Comparison of ENCODE assay signal across 24 cellular contexts in the genomic region with DNA sequence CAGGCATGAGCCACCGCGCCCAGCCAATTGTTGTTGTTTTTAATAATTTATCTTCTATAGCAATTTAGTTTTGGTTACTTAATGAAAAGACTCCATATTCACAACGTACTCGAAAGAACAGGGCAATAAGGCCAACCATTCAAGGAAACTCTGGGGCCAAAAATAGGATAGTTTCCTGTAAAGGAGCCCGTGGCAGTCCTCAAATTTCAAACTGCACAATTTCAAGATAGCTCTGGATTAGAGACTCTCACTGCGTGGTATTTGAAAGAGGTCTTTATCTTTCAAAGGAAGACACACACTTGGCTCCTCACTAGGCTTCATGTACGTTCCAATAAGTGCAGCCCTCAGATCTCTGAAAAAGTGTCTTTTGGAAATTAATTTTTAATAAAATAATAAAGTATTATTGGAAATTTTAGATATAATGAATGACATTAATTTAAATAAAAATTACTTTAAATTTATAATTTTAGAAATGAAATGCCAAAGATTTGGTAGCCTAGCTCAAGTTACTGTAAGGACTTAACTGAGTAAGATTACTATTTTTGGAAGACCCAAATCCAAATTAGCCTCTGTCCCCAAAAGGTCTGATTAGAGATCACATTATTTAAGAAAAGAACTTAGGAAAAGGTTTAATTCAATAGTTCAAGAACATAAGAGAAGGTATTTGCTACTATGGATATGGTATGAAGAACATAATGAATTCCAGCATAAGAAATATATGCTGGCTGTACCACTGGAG. TPM values are rescaled to one million over a fixed set of nuclear protein-coding genes. Genes with fewer than 3 reads are reported as not detected.
DNase-seq lines count a peak whose midpoint lies in the region; ATAC-seq and TF ChIP-seq lines count a peak whose summit lies in the region.
"Had no signal": no experiment of that assay in that cellular context is flagged by ENCODE, and none has a peak within 500 bp of the region (broad histone marks: within the 10 kb centered on the region; RNA-seq: fewer than 3 reads in every experiment).

No MANE protein-coding gene starts in this region.

- CTCF ChIA-PET in CD4-positive, alpha-beta memory T cell (lab: Charles Lee; ENCODE audit: partially characterized antibody): no interaction called here
- CTCF ChIA-PET in PC-3 (lab: Charles Lee): no interaction called here

- peaks cover 3 to 41% of the 10 kb centered on the region in 2 donors for H3K36me3 Mint-ChIP-seq in CD4-positive, alpha-beta memory T cell
- peaks cover 5% of the 10 kb centered on the region for H3K36me3 Mint-ChIP-seq in T-helper 17 cell (ENCODE audit: low read depth)

- peak overlapping the region in 2 of 3 donors; percentile 55 to 61 for H3K9ac ChIP-seq in skeletal muscle tissue (ENCODE audit: low read depth in 1 of 3, low read length in 3 of 3)
- no peak overlapping the region for H3K9ac ChIP-seq in PC-3 (ENCODE audit: low read length)
- H3K9ac ChIP-seq: BLaER1 treated with 17β-estradiol and CSF1 and Interleukin-3, amounts not matched to agents 10 nM and 100 nM had no signal

- no TSS peak for BruUV-seq in PC-3 (replicated peaks; lab: Mats Ljungman, UMichigan)

- no peaks in the 10 kb centered on the region for H3K27me3 Mint-ChIP-seq in CD4-positive, alpha-beta memory T cell
- H3K27me3 Mint-ChIP-seq in T-helper 17 cell: no peaks in the 10 kb centered on the region
- H3K27me3 Mint-ChIP-seq: B cell; CD4-positive, alpha-beta T cell; CD8-positive, alpha-beta memory T cell had no signal

- no peaks in the 10 kb centered on the region for H3K4me1 Mint-ChIP-seq in CD4-positive, alpha-beta memory T cell
- H3K4me1 Mint-ChIP-seq in T-helper 17 cell: peaks cover 2% of the 10 kb centered on the region
- H3K4me1 Mint-ChIP-seq: B cell; CD8-positive, alpha-beta memory T cell had no signal

- no peaks in the 10 kb centered on the region for H3K9me2 ChIP-seq in PC-3 (replicated peaks; ENCODE audit: low read length)

- ATAC-seq in T-helper 17 cell (no peak), psoas muscle (peak in 2 of 4 donors; percentile 65 to 70), PC-3 (no peak)
- ATAC-seq: A549, GM12878 had no signal

- no peaks in the 10 kb centered on the region for H3F3A ChIP-seq in PC-3 (ENCODE audit: low read length, unreplicated experiment)

- POLR2A ChIA-PET in CD4-positive, alpha-beta memory T cell (lab: Charles Lee; ENCODE audit: partially characterized antibody): interaction anchor here (0.6 to 1.3 kb wide), 2 partner anchors 17 to 23 kb away, joined by 3 read pairs; a partner anchor contains a TSS
- POLR2A ChIA-PET in PC-3 (lab: Charles Lee; ENCODE audit: unreplicated experiment): no interaction called here

- H3K79me2 ChIP-seq in PC-3 (ENCODE audit: low read length): no peaks in the 10 kb centered on the region

- peaks cover 10% of the 10 kb centered on the region for H3K36me3 ChIP-seq in CD4-positive, alpha-beta memory T cell (ENCODE audit: insufficient read depth, low read length)
- H3K36me3 ChIP-seq in psoas muscle (ENCODE audit: insufficient read depth in 1 of 2, low read depth in 1 of 2): peaks cover 0 to 70% of the 10 kb centered on the region in 2 donors
- H3K36me3 ChIP-seq in skeletal muscle tissue (ENCODE audit: control insufficient read depth in 3 of 3, insufficient read depth in 3 of 3, low read length in 3 of 3): peaks cover 5 to 13% (median 8%) of the 10 kb centered on the region in 3 donors
- peaks cover 4% of the 10 kb centered on the region; the same call in 1 of the 2 replicates for H3K36me3 ChIP-seq in PC-3 (ENCODE audit: low read depth, low read length)

- no peak for TF ChIP-seq CTCF in psoas muscle (IDR thresholded peaks at IDR 0.05)
- TF ChIP-seq CTCF in PC-3 (conservative IDR thresholded peaks at IDR 0.05; ENCODE audit: low read depth, low read length): no peak

- intact Hi-C loops in CD4-positive, alpha-beta memory T cell (cut with micrococcal nuclease): no loop called here
- intact Hi-C loops in psoas muscle (cut with DNase I) (no loop called here), PC-3 (cut with micrococcal nuclease) (no loop called here)

- H3K27me3 ChIP-seq in CD4-positive, alpha-beta memory T cell (ENCODE audit: insufficient read depth, low read length): no peaks in the 10 kb centered on the region
- no peaks in the 10 kb centered on the region for H3K27me3 ChIP-seq in psoas muscle (ENCODE audit: insufficient read depth in 3 of 3, low read length in 2 of 3)
- H3K27me3 ChIP-seq in skeletal muscle tissue (ENCODE audit: control insufficient read depth in 3 of 3, insufficient read depth in 3 of 3, low read length in 3 of 3): no peaks in the 10 kb centered on the region
- no peaks in the 10 kb centered on the region for H3K27me3 ChIP-seq in PC-3 (ENCODE audit: low read length)
- H3K27me3 ChIP-seq: BLaER1 treated with 17β-estradiol and CSF1 and Interleukin-3, amounts not matched to agents 10 nM and 100 nM had no signal

- peak in 1 of 5 donors; percentile 5 for DNase-seq in CD4-positive, alpha-beta memory T cell
- no peak for DNase-seq in T-helper 17 cell
- no peak for DNase-seq in psoas muscle
- DNase-seq in kidney glomerular epithelial cell (lab: John Stamatoyannopoulos, UW): no peak
- no peak for DNase-seq in PC-3
- DNase-seq in A172 (ENCODE audit: low spot score): no peak
- DNase-seq: 8988T; AML-193; CD4-positive, alpha-beta T cell; CD8-positive, alpha-beta memory T cell; COR-L47; DMS 273 treated with DMSO at 0.1 percent for 48 hours; DMS153; DMS53; DMS79; DND-41; EL; GDM1 had no signal

- H3K27ac Mint-ChIP-seq in CD4-positive, alpha-beta memory T cell: peak overlapping the region in 4 of 7 donors; percentile 29 to 62 (median 57)
- peak overlapping the region; percentile 3 for H3K27ac Mint-ChIP-seq in T-helper 17 cell
- H3K27ac Mint-ChIP-seq: B cell; CD4-positive, alpha-beta T cell had no signal

- H4K20me1 ChIP-seq in PC-3 (ENCODE audit: low read length): no peaks in the 10 kb centered on the region
- H4K20me1 ChIP-seq: BLaER1 treated with 17β-estradiol and CSF1 and Interleukin-3, amounts not matched to agents 10 nM and 100 nM had no signal

- no peak overlapping the region for H2AFZ ChIP-seq in PC-3 (ENCODE audit: low read length)

- H3K4me1 ChIP-seq in CD4-positive, alpha-beta memory T cell (ENCODE audit: insufficient read depth, low read length): no peaks in the 10 kb centered on the region
- H3K4me1 ChIP-seq in psoas muscle: peaks cover 8% of the 10 kb centered on the region
- peaks cover 0 to 5% (median 2%) of the 10 kb centered on the region in 3 donors for H3K4me1 ChIP-seq in skeletal muscle tissue (ENCODE audit: control insufficient read depth in 3 of 3, insufficient read depth in 3 of 3, low read length in 3 of 3)
- H3K4me1 ChIP-seq in PC-3 (ENCODE audit: insufficient read depth, low read length): peaks cover 5% of the 10 kb centered on the region
- H3K4me1 ChIP-seq: A549; BLaER1 treated with 17β-estradiol and CSF1 and Interleukin-3, amounts not matched to agents 10 nM and 100 nM had no signal

- WGBS in psoas muscle, 3 donors: 45 to 51% (median 47%) methylated on average over 7 of the region's 7 CpGs

- H3K4me2 ChIP-seq in PC-3 (ENCODE audit: low read length): no peak overlapping the region
- H3K4me2 ChIP-seq: A549; BLaER1 treated with 17β-estradiol and CSF1 and Interleukin-3, amounts not matched to agents 10 nM and 100 nM had no signal

- H3K9me3 Mint-ChIP-seq in CD4-positive, alpha-beta memory T cell: no peaks in the 10 kb centered on the region
- H3K9me3 Mint-ChIP-seq: CD4-positive, alpha-beta T cell; CD8-positive, alpha-beta memory T cell had no signal

- no peak overlapping the region for H3K27ac ChIP-seq in CD4-positive, alpha-beta memory T cell (ENCODE audit: low read depth, low read length)
- H3K27ac ChIP-seq in psoas muscle (peak overlapping the region; percentile 63), skeletal muscle tissue (ENCODE audit: low read depth, low read length) (peak overlapping the region; percentile 28), PC-3 (ENCODE audit: low read length) (no peak overlapping the region)
- H3K27ac ChIP-seq: A549; BLaER1 treated with 17β-estradiol and CSF1 and Interleukin-3, amounts not matched to agents 10 nM and 100 nM; C4-2B had no signal

- no peaks in the 10 kb centered on the region for H3K9me3 ChIP-seq in CD4-positive, alpha-beta memory T cell (ENCODE audit: control insufficient read depth in 1 of 2, low read length in 2 of 2)
- H3K9me3 ChIP-seq in T-helper 17 cell (ENCODE audit: control insufficient read depth, low read length, poor library complexity, severe bottlenecking) (no peaks in the 10 kb centered on the region), psoas muscle (no peaks in the 10 kb centered on the region), skeletal muscle tissue (ENCODE audit: control insufficient read depth in 3 of 3, low read length in 3 of 3) (no peaks in the 10 kb centered on the region), PC-3 (ENCODE audit: low read length) (no peaks in the 10 kb centered on the region)
- H3K9me3 ChIP-seq: A549; BLaER1 treated with 17β-estradiol and CSF1 and Interleukin-3, amounts not matched to agents 10 nM and 100 nM had no signal

- H3K4me3 ChIP-seq in CD4-positive, alpha-beta memory T cell (ENCODE audit: low read length in 2 of 2): no peak overlapping the region
- H3K4me3 ChIP-seq in psoas muscle: peak overlapping the region; percentile 6
- H3K4me3 ChIP-seq in skeletal muscle tissue (ENCODE audit: low read length in 3 of 3): no peak overlapping the region
- no peak overlapping the region for H3K4me3 ChIP-seq in PC-3 (ENCODE audit: low read length)
- H3K4me3 ChIP-seq: A549; BLaER1 treated with 17β-estradiol and CSF1 and Interleukin-3, amounts not matched to agents 10 nM and 100 nM; GM12878 had no signal

- H3K4me3 Mint-ChIP-seq in CD4-positive, alpha-beta memory T cell: no peak overlapping the region
- no peak overlapping the region for H3K4me3 Mint-ChIP-seq in T-helper 17 cell
- H3K4me3 Mint-ChIP-seq: B cell; CD4-positive, alpha-beta T cell; CD8-positive, alpha-beta memory T cell had no signal

RNA-seq across cellular contexts. Expression of a gene that starts 22.7 kb away (rescaled TPM):
- 10 to 100 TPM; 11.0 to 13.7 TPM for total RNA-seq in CD4-positive, alpha-beta memory T cell
- 1 to 10 TPM; 2.2 to 4.0 TPM for polyA plus RNA-seq in CD4-positive, alpha-beta memory T cell
- total RNA-seq in T-helper 17 cell (10 to 100 TPM in 1 of 2 donors, 1 to 10 TPM in 1; 8.9 to 10.0 TPM), psoas muscle (1 to 10 TPM; 4.8 to 5.4 (median 5.2) TPM), skeletal muscle tissue (15.7 TPM), PC-3 (2014; rRNA removed) (29.2 and 41.9 TPM in 2 replicates)
- 10 to 100 TPM in 1 of 3 donors, 1 to 10 TPM in 2; 6.2 to 15.1 (median 8.4) TPM for polyA plus RNA-seq in psoas muscle
- 104 and 116 TPM in 2 replicates for total RNA-seq in A172 (2014; rRNA removed; shearing (Covaris generic))

RNA-seq across cellular contexts. Expression of a gene that starts 30.4 kb away (rescaled TPM):
- 10 to 100 TPM; 63.9 to 64.2 TPM for total RNA-seq in CD4-positive, alpha-beta memory T cell
- polyA plus RNA-seq in CD4-positive, alpha-beta memory T cell: 10 to 100 TPM; 34.4 to 38.8 TPM
- total RNA-seq in T-helper 17 cell (10 to 100 TPM; 23.2 to 23.7 TPM), psoas muscle (10 to 100 TPM; 14.0 to 22.6 (median 18.8) TPM), skeletal muscle tissue (35.5 TPM), PC-3 (2014; rRNA removed) (12.4 and 16.6 TPM in 2 replicates)
- 10 to 100 TPM; 12.8 to 37.7 (median 15.7) TPM for polyA plus RNA-seq in psoas muscle
- total RNA-seq in A172 (2014; rRNA removed; shearing (Covaris generic)): 25.0 and 40.6 TPM in 2 replicates

RNA-seq across cellular contexts. Expression of a gene that starts 31.1 kb away (rescaled TPM):
- 1 to 10 TPM; 2.9 to 3.9 TPM for total RNA-seq in CD4-positive, alpha-beta memory T cell
- 1 to 10 TPM; 1.0 to 3.1 TPM for polyA plus RNA-seq in CD4-positive, alpha-beta memory T cell
- total RNA-seq in T-helper 17 cell: 1 to 10 TPM; 2.5 to 2.9 TPM
- total RNA-seq in psoas muscle: 10 to 100 TPM; 18.1 to 43.8 (median 24.7) TPM
- 10 to 100 TPM in 1 of 3 donors, 1 to 10 TPM in 2; 9.3 to 24.3 (median 9.8) TPM for polyA plus RNA-seq in psoas muscle
- total RNA-seq in skeletal muscle tissue: 21.4 TPM
- 19.9 and 45.6 TPM in 2 replicates for total RNA-seq in PC-3 (2014; rRNA removed)
- total RNA-seq in A172 (2014; rRNA removed; shearing (Covaris generic)): 45.0 and 53.0 TPM in 2 replicates

Comparison
In these comparisons a context has a peak if more than half of its experiments do, and no peak if none do; other contexts are left out.
1. H3K27ac ChIP-seq: peak in psoas muscle (single experiment) and skeletal muscle tissue (single experiment); none in CD4-positive, alpha-beta memory T cell (single experiment) and PC-3 (single experiment).